In genomic region chr14:74085047-74085637, GRCh38 we compare ENCODE assay signal across 8 cellular contexts. TPM values are rescaled to one million over a fixed set of nuclear protein-coding genes. Genes with fewer than 3 reads are reported as not detected.
DNase-seq lines count a peak whose midpoint lies in the region; ATAC-seq and TF ChIP-seq lines count a peak whose summit lies in the region.

No MANE protein-coding gene starts in this region.

- H3K4me2 ChIP-seq in fibroblast of lung (ENCODE audit: extremely low read depth, insufficient read depth, low read length), result peak overlapping the region; percentile 74

- peak overlapping the region; percentile 70 for H3K27ac ChIP-seq in ACC112 (ENCODE audit: low read depth, low read length)
- peak overlapping the region; percentile 94 for H3K27ac ChIP-seq in fibroblast of lung (ENCODE audit: insufficient read depth, low read length)

- H3K9me3 ChIP-seq in fibroblast of lung (ENCODE audit: control insufficient read depth, insufficient read depth, low read depth, low read length) (no peaks in the 10 kb centered on the region), neuron (ENCODE audit: low read length) (no peaks in the 10 kb centered on the region)

- peak overlapping the region; percentile 86 for H3K9ac ChIP-seq in fibroblast of lung (ENCODE audit: insufficient read depth, low read length)

- no peaks in the 10 kb centered on the region for H3K27me3 ChIP-seq in ACC112 (ENCODE audit: insufficient read depth, low read length)
- H3K27me3 ChIP-seq in fibroblast of lung (ENCODE audit: control insufficient read depth, insufficient read depth, low read length), result no peaks in the 10 kb centered on the region
- H3K27me3 ChIP-seq in neuron (ENCODE audit: insufficient read depth, low read length), result no peaks in the 10 kb centered on the region

- TF ChIP-seq CTCF in GM12875 (IDR thresholded peaks at IDR 0.05; ENCODE audit: borderline replicate concordance, insufficient read depth, low read depth, low read length) (no peak), fibroblast of lung (conservative IDR thresholded peaks at IDR 0.05 in 1 of 2, IDR thresholded peaks at IDR 0.05 in 1 of 2; ENCODE audit: low read depth in 1 of 2, low read length in 2 of 2) (no peak)

- H3K36me3 ChIP-seq in ACC112 (ENCODE audit: insufficient read depth, low read length) (no peaks in the 10 kb centered on the region), fibroblast of lung (ENCODE audit: control insufficient read depth, insufficient read depth, low read length) (no peaks in the 10 kb centered on the region), neuron (ENCODE audit: insufficient read depth, low read length) (no peaks in the 10 kb centered on the region)

- ATAC-seq in HG03457 (IDR thresholded peaks at IDR 0.05; ENCODE audit: unreplicated experiment), result peak; percentile 3
- ATAC-seq in activated CD4-positive, CD25-positive, alpha-beta regulatory T cell treated with anti-CD3 and anti-CD28 coated beads, Interleukin-2, amount 50 U/mL, for 24 hours, result peak; percentile 0

- H3K4me1 ChIP-seq in ACC112 (ENCODE audit: control insufficient read depth, insufficient read depth, low read length, unreplicated experiment), result peaks cover 27% of the 10 kb centered on the region
- H3K4me1 ChIP-seq in fibroblast of lung (ENCODE audit: control insufficient read depth, extremely low read depth, insufficient read depth, low read length), result no peaks in the 10 kb centered on the region
- H3K4me1 ChIP-seq in neuron (ENCODE audit: insufficient read depth, low read length), result peaks cover 21% of the 10 kb centered on the region

- H3K79me2 ChIP-seq in ACC112 (ENCODE audit: control insufficient read depth, insufficient read depth, low read length, unreplicated experiment) (peaks cover 16% of the 10 kb centered on the region), fibroblast of lung (ENCODE audit: control insufficient read depth, insufficient read depth, low read length) (peaks cover 9% of the 10 kb centered on the region)

- H3K4me3 ChIP-seq in ACC112 (ENCODE audit: low read depth, low read length) (peak overlapping the region; percentile 89), GM12875 (ENCODE audit: low read depth, low read length) (peak overlapping the region; percentile 85), fibroblast of lung (replicated peaks in 1 of 4; ENCODE audit: control extremely low read depth in 1 of 4, insufficient read depth in 1 of 4, low read depth in 3 of 4, low read length in 4 of 4) (peak overlapping the region; percentile 73 to 95 (median 92)), neuron (ENCODE audit: low read length) (peak overlapping the region; percentile 93)

- DNase-seq in fibroblast of lung (ENCODE audit: low read depth in 2 of 2), result peak; percentile 36 to 62
- no peak for DNase-seq in HuH-7.5 (ENCODE audit: low spot score)
- no peak for DNase-seq in NCI-H446 (lab: John Stamatoyannopoulos, UW)

- H4K20me1 ChIP-seq in fibroblast of lung (ENCODE audit: control insufficient read depth, extremely low read depth, insufficient read depth, low read length), result no peaks in the 10 kb centered on the region

- peak overlapping the region; percentile 83 for H2AFZ ChIP-seq in ACC112 (ENCODE audit: low read length, unreplicated experiment)
- peak overlapping the region; percentile 87 for H2AFZ ChIP-seq in fibroblast of lung (ENCODE audit: low read length)
- H2AFZ ChIP-seq in neuron (ENCODE audit: low read depth, low read length), result peak overlapping the region; percentile 82

RNA-seq across cellular contexts. Expression of gene LIN52, which starts 0.4 kb away (rescaled TPM):
- total RNA-seq in fibroblast of lung, result 8.2 and 11.9 TPM in 2 replicates
- 7.5 and 9.5 TPM in 2 replicates for polyA plus RNA-seq in fibroblast of lung
- 5.1 and 6.6 TPM in 2 replicates for polyA plus RNA-seq in fibroblast of lung (2012)
- 2.0 and 4.9 TPM in 2 replicates for polyA minus RNA-seq in fibroblast of lung (ENCODE audit: low replicate concordance)

RNA-seq across cellular contexts. Expression of gene ALDH6A1, which starts 0.9 kb away (rescaled TPM):
- 19.5 and 38.6 TPM in 2 replicates for total RNA-seq in fibroblast of lung
- polyA plus RNA-seq in fibroblast of lung, result 16.2 and 21.7 TPM in 2 replicates
- 8.4 and 9.2 TPM in 2 replicates for polyA plus RNA-seq in fibroblast of lung (2012)
- 8.9 and 9.2 TPM in 2 replicates for polyA minus RNA-seq in fibroblast of lung (ENCODE audit: low replicate concordance)

Comparison
In these comparisons a context has a peak if more than half of its experiments do, and no peak if none do; other contexts are left out.
1. DNase-seq: peak in fibroblast of lung (2 of 2); none in HuH-7.5 (single experiment) and NCI-H446 (0 of 2).
2. Peak in every context shown above with its lines, with median percentiles within 50 percentile points of each other: H2AFZ ChIP-seq and H3K4me3 ChIP-seq.